In genomic region chr4:12902735-12903134, GRCh38 we compare ENCODE assay signal across 1 cellular context.
TF ChIP-seq lines count a peak whose summit lies in the region.

No MANE protein-coding gene starts in this region.

TF ChIP-seq in H1, 55 proteins besides CTCF, POLR2A, EP300 and RAD21 (continued from another document):
- TF ChIP-seq CTBP2 (IDR thresholded peaks at IDR 0.05; ENCODE audit: borderline replicate concordance, insufficient read depth, insufficient read length, low read length) = no peak
- TF ChIP-seq SAP30 (IDR thresholded peaks at IDR 0.05; ENCODE audit: insufficient read depth, insufficient replicate concordance, low read length) = no peak
- no peak for TF ChIP-seq CHD7 (IDR thresholded peaks at IDR 0.05; ENCODE audit: insufficient replicate concordance, low read length)
- TF ChIP-seq YY1 (IDR thresholded peaks at IDR 0.05; ENCODE audit: low read depth, low read length) = no peak
- no peak for TF ChIP-seq CREB1 (IDR thresholded peaks at IDR 0.05)
